In the genomic region with DNA sequence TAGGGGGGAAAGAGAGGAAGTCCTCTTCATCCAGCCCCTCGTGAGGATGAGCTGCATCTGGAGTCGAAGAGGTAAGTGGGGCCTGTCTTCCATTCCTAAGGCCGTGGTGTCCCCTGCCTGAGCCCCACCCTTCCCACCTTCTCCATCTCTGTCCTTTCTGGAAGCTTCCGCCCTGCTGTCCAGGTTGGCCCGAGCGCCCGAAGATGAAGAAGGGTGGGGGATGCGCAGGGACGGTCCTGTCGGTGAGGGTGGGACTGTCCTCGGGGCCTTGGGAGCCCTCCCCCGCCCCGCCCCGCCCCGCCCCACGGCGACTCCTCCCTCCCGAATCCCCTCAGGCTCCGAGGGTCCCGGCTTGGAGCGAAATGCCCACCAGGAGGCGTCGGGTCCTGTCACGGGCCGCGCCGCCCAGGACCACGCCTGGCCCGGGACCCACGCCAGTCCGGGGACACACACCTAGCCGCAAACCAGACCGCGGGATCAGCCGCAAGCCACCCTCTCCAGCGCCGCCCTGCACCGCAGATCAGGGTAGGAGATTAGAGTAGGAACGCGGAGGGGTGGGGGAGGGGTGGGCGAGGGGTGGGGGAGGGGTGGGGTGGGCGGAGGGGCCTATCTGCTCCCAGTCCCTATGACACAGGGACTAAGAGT, we compare ENCODE assay signal across 9 cellular contexts. TPM values are rescaled to one million over a fixed set of nuclear protein-coding genes. Genes with fewer than 3 reads are reported as not detected.
DNase-seq lines count a peak whose midpoint lies in the region; ATAC-seq and TF ChIP-seq lines count a peak whose summit lies in the region.
"Had no signal": no experiment of that assay in that cellular context is flagged by ENCODE, and none has a peak within 500 bp of the region (broad histone marks: within the 10 kb centered on the region; RNA-seq: fewer than 3 reads in every experiment).

No MANE protein-coding gene starts in this region.

- H3K36me3 Mint-ChIP-seq in activated T-cell treated with anti-CD3 and anti-CD28 coated beads, Interleukin-2, amount 50 U/mL, for 24 hours (ENCODE audit: low read depth), result no peaks in the 10 kb centered on the region

- intact Hi-C loops in right cardiac atrium (cut with DNase I) (no loop called here), sciatic nerve (cut with DNase I) (no loop called here)

- H3K4me3 Mint-ChIP-seq in activated T-cell treated with anti-CD3 and anti-CD28 coated beads, Interleukin-2, amount 50 U/mL, for 24 hours, result no peak overlapping the region

- H3K27me3 ChIP-seq in right cardiac atrium (ENCODE audit: control insufficient read depth, insufficient read depth), result no peaks in the 10 kb centered on the region

- H3K9me3 ChIP-seq in right cardiac atrium (ENCODE audit: control insufficient read depth, low read length), result no peaks in the 10 kb centered on the region

- H3K9me3 Mint-ChIP-seq in activated T-cell treated with anti-CD3 and anti-CD28 coated beads, Interleukin-2, amount 50 U/mL, for 24 hours, result no peaks in the 10 kb centered on the region

- in situ Hi-C loops in GM13976 (cut with MboI; ENCODE audit: low sequenced_read_pairs, unreplicated experiment), result no loop called here

- H3K27me3 Mint-ChIP-seq in activated T-cell treated with anti-CD3 and anti-CD28 coated beads, Interleukin-2, amount 50 U/mL, for 24 hours, result peaks cover 61% of the 10 kb centered on the region

- H3K4me3 ChIP-seq in right cardiac atrium (ENCODE audit: low read length), result peak overlapping the region; percentile 21

- peak; percentile 60 for DNase-seq in GM13976 (ENCODE audit: low spot score)
- DNase-seq in activated T-cell treated with anti-CD3 and anti-CD28 coated beads, Interleukin-2, amount 50 U/mL, for 24 hours, result peak; percentile 34
- DNase-seq in right cardiac atrium, result peak; percentile 50 to 83 (median 83)
- peak; percentile 66 for DNase-seq in sciatic nerve (ENCODE audit: low spot score)
- DNase-seq in NCI-H1930 (lab: John Stamatoyannopoulos, UW), result no peak

- peak; percentile 28 to 39 for ATAC-seq in right cardiac atrium
- peak; percentile 22 for ATAC-seq in sciatic nerve
- ATAC-seq in HG03280 (IDR thresholded peaks at IDR 0.05; ENCODE audit: unreplicated experiment), result no peak
- no peak for ATAC-seq in GM19455 (IDR thresholded peaks at IDR 0.05; ENCODE audit: unreplicated experiment)
- no peak for ATAC-seq in GM21447 (IDR thresholded peaks at IDR 0.05; ENCODE audit: unreplicated experiment)

- H3K4me1 Mint-ChIP-seq in activated T-cell treated with anti-CD3 and anti-CD28 coated beads, Interleukin-2, amount 50 U/mL, for 24 hours (ENCODE audit: low read depth), result peaks cover 6% of the 10 kb centered on the region

- H3K4me1 ChIP-seq in right cardiac atrium (ENCODE audit: control insufficient read depth, insufficient read depth, low read length), result no peaks in the 10 kb centered on the region

- H3K27ac Mint-ChIP-seq in activated T-cell treated with anti-CD3 and anti-CD28 coated beads, Interleukin-2, amount 50 U/mL, for 24 hours, result no peak overlapping the region

- 10% methylated on average over 42 of the region's 42 CpGs for WGBS in right cardiac atrium

- no peak overlapping the region for H3K27ac ChIP-seq in right cardiac atrium (ENCODE audit: low read length)
- H3K27ac ChIP-seq: skin epidermis had no signal

- TF ChIP-seq CTCF in GM13976 (IDR thresholded peaks at IDR 0.05; ENCODE audit: borderline replicate concordance, control extremely low read depth, extremely low read depth, insufficient read depth, missing control alignments), result no peak

RNA-seq across cellular contexts. Expression of a gene that starts 15.3 kb away (rescaled TPM):
- total RNA-seq in right cardiac atrium (not detected), sciatic nerve (2.0 TPM)
- polyA plus RNA-seq in right cardiac atrium, result not detected

RNA-seq across cellular contexts. Expression of a gene that starts 37.8 kb away (rescaled TPM):
- total RNA-seq in right cardiac atrium, result 1 to 10 TPM; 2.7 to 4.1 (median 3.5) TPM
- polyA plus RNA-seq in right cardiac atrium, result 2.6 TPM
- 17.1 TPM for total RNA-seq in sciatic nerve

Comparison
In these comparisons a context has a peak if more than half of its experiments do, and no peak if none do; other contexts are left out.
1. DNase-seq: peak in GM13976 (single experiment), activated T-cell treated with anti-CD3 and anti-CD28 coated beads, Interleukin-2, amount 50 U/mL, for 24 hours (single experiment), right cardiac atrium (3 of 3) and sciatic nerve (single experiment); none in NCI-H1930 (0 of 2).
2. ATAC-seq: peak in right cardiac atrium (2 of 2) and sciatic nerve (single experiment); none in HG03280 (single experiment), GM19455 (single experiment) and GM21447 (single experiment).